ENCODE assay signal across 1 cellular context in the genomic region with DNA sequence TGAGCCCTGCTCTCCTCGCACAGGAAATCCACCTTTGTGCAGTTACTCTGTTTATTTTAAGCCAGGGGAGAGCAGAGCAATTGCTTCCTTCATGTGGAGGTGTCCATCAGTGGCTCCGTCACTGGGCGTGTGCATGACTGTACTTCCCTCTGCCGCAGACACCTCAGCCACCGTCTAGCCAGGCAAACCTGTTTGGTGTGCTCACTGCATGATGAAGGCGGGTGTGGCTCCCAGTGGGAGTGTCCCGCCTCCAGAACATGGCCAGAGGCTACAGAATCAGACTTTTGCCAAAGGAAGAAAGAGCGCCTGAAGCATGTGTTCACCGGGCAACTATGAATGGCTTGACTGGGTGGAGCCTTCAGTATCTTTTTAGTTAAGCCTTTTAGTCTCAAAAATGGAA.
TF ChIP-seq lines count a peak whose summit lies in the region.

No MANE protein-coding gene starts in this region.

TF ChIP-seq in HCT116, 20 proteins besides CTCF, POLR2A, EP300 and RAD21 (continued from another document):
- TF ChIP-seq REST (IDR thresholded peaks at IDR 0.05; ENCODE audit: low read depth) (no peak), ZBTB33 (IDR thresholded peaks at IDR 0.05; ENCODE audit: extremely low read depth, insufficient replicate concordance, low read length) (peak; percentile 58), SRF (IDR thresholded peaks at IDR 0.05; ENCODE audit: low read depth) (no peak), MAX (IDR thresholded peaks at IDR 0.05) (peak; percentile 95), TCF7L2 (IDR thresholded peaks at IDR 0.05; ENCODE audit: borderline replicate concordance, extremely low read depth, insufficient read depth, insufficient read length) (no peak), YY1 (IDR thresholded peaks at IDR 0.05; ENCODE audit: extremely low read depth, insufficient replicate concordance, low read depth, low read length) (peak; percentile 76), CEBPB (IDR thresholded peaks at IDR 0.05; ENCODE audit: low read depth) (peak; percentile 39; the same call in 1 of the 2 replicates), ATF3 (IDR thresholded peaks at IDR 0.05) (no peak), ZFX (IDR thresholded peaks at IDR 0.05) (no peak), EGR1 (IDR thresholded peaks at IDR 0.05; ENCODE audit: low read depth) (peak; percentile 41; the same call in 1 of the 2 replicates), CBX3 (IDR thresholded peaks at IDR 0.05; ENCODE audit: low read depth) (peak; percentile 98)
